Comparison of ENCODE assay signal across 8 cellular contexts in the genomic region with DNA sequence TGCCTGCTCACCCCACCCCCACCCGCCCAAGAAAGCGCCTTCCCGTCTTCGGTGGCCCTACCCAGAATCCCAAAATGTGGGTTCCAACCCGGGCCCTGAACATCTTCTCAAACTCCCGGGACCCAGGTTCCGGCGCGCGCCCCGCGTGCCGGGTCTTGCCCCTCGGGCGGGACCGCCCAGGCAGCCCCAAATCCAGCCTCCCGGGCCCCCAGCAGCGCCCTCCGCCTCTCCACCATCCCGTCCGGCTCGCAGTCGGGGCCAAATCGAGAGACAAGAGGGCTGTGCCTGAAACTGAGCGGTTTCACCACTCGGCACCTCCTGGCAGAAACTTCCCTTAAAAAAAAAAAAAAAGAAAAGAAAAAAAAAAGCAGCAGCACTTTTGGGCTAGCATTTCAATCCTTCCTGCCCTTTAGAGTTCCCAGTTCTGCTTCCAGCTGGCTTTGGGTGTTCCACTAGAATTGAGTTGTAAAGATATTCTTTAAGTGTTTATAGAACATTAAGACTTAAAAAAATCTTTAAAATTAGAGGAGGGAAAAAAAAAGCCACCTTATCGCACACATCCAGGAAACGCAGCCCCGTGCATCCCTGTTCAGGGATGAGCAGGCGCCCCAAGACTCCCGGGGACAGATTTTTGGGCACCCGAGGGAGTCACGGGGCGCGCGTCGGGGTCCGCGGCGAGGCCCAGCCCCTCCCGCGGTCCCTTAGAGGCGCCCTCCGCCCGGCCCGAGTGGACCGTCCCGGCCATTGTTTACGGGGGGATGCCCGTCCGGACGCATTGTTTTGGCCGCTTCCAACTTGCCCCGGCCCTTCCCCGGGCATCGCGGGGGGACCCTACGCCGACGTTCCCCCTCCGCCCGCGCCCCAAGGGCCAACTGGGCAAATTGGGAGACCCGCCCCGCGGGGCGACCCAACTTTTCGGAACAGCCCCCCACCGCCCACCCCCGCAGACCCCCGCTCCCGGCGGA. TPM values are rescaled to one million over a fixed set of nuclear protein-coding genes. Genes with fewer than 3 reads are reported as not detected.
DNase-seq lines count a peak whose midpoint lies in the region; ATAC-seq and TF ChIP-seq lines count a peak whose summit lies in the region.
"Not testable (repeated sequence)": the region's sequence is repeated elsewhere in the genome, so short reads cannot be mapped to it uniquely, and the experiment has no call there.

No MANE protein-coding gene starts in this region.

- H4K8ac ChIP-seq in mesendoderm (ENCODE audit: low read depth, low read length), result peak overlapping the region; percentile 99

- H3K18ac ChIP-seq in mesendoderm (ENCODE audit: low read length), result peak overlapping the region; percentile 100

- not testable (repeated sequence) for H2BK15ac ChIP-seq in mesendoderm (replicated peaks; ENCODE audit: low read depth)

- peak overlapping the region; percentile 82 for H3K4me3 ChIP-seq in HUES48 (ENCODE audit: low read depth, low read length)
- peak overlapping the region; percentile 80 for H3K4me3 ChIP-seq in SU-DHL-6 (ENCODE audit: insufficient read depth, low read length, poor library complexity, severe bottlenecking)
- peak overlapping the region; percentile 80 to 98 (median 90) for H3K4me3 ChIP-seq in esophagus squamous epithelium
- H3K4me3 ChIP-seq in mesendoderm (ENCODE audit: low read length), result peak overlapping the region; percentile 50

- not testable (repeated sequence) for H3K9me2 ChIP-seq in SU-DHL-6 (replicated peaks; ENCODE audit: insufficient read depth, low read length)

- not testable (repeated sequence) for TF ChIP-seq CTCF in C4-2B (conservative IDR thresholded peaks at IDR 0.05); SU-DHL-6 (IDR thresholded peaks at IDR 0.05; ENCODE audit: insufficient read depth, low read length, poor library complexity, severe bottlenecking); esophagus squamous epithelium (IDR thresholded peaks at IDR 0.05)

- H3K79me2 ChIP-seq in SU-DHL-6 (ENCODE audit: insufficient read depth, low read length) (peaks cover 34% of the 10 kb centered on the region), mesendoderm (ENCODE audit: control insufficient read depth, insufficient read depth, low read length) (peaks cover 15% of the 10 kb centered on the region)

- not testable (repeated sequence) for H3K79me1 ChIP-seq in mesendoderm (ENCODE audit: low read length)

- intact Hi-C loops in esophagus squamous epithelium (cut with DNase I), result not testable (repeated sequence)

- ATAC-seq in GM21390 (IDR thresholded peaks at IDR 0.05; ENCODE audit: unreplicated experiment), result peak; percentile 26

- peaks cover 31% of the 10 kb centered on the region for H3F3A ChIP-seq in SU-DHL-6 (ENCODE audit: insufficient read depth)

- H4K5ac ChIP-seq in mesendoderm (ENCODE audit: low read length), result not testable (repeated sequence)

- H3K36me3 ChIP-seq in HUES48 (ENCODE audit: control insufficient read depth, insufficient read depth, low read length); SU-DHL-6 (ENCODE audit: low read length); esophagus squamous epithelium; mesendoderm (ENCODE audit: control insufficient read depth, insufficient read depth, low read length): not testable (repeated sequence)

- H3K23ac ChIP-seq in mesendoderm (ENCODE audit: low read length), result not testable (repeated sequence)

- H3K27ac ChIP-seq in C4-2B (peak overlapping the region; percentile 92), HUES48 (ENCODE audit: low read depth, low read length) (peak overlapping the region; percentile 93), SU-DHL-6 (ENCODE audit: low read depth, low read length) (peak overlapping the region; percentile 83), esophagus squamous epithelium (peak overlapping the region; percentile 99 to 100 (median 100)), mesendoderm (ENCODE audit: low read depth, low read length) (peak overlapping the region; percentile 98)

- DNase-seq in activated naive CD4-positive, alpha-beta T cell treated with Interleukin-2 at 50 U/mL for 16 hours, result peak; percentile 54
- not testable (repeated sequence) for DNase-seq in esophagus squamous epithelium (lab: John Stamatoyannopoulos, UW)
- DNase-seq in mesendoderm, result peak; percentile 66
- peak; percentile 33 to 45 for DNase-seq in stimulated activated CD4-positive, alpha-beta T cell treated with anti-CD3 and anti-CD28 coated beads, Interleukin-4, amount 100 ng/mL, for 48 hours (ENCODE audit: low read depth in 2 of 2)

- peak overlapping the region; percentile 1 for H2BK120ac ChIP-seq in mesendoderm (ENCODE audit: low read depth, low read length)

- H4K20me1 ChIP-seq in SU-DHL-6 (ENCODE audit: low read depth, low read length), result not testable (repeated sequence)

- H3K4me1 ChIP-seq in HUES48 (ENCODE audit: control insufficient read depth, insufficient read depth, low read length) (peaks cover 46% of the 10 kb centered on the region), esophagus squamous epithelium (peaks cover 1 to 78% (median 18%) of the 10 kb centered on the region in 3 donors)
- H3K4me1 ChIP-seq in mesendoderm (ENCODE audit: control insufficient read depth, low read depth, low read length), result not testable (repeated sequence)

- peak overlapping the region; percentile 87 for H3K56ac ChIP-seq in mesendoderm (ENCODE audit: low read length)

- peak overlapping the region; percentile 99 for H3K4ac ChIP-seq in mesendoderm (ENCODE audit: low read depth, low read length)

- peak in 2 of 4 donors; percentile 54 to 55 for TF ChIP-seq POLR2A in esophagus squamous epithelium (IDR thresholded peaks at IDR 0.05)

- H3K4me2 ChIP-seq in SU-DHL-6 (ENCODE audit: low read depth, low read length, poor library complexity, severe bottlenecking), result peak overlapping the region; percentile 79
- not testable (repeated sequence) for H3K4me2 ChIP-seq in mesendoderm (ENCODE audit: low read length)

- not testable (repeated sequence) for H3K27me3 ChIP-seq in HUES48 (ENCODE audit: control insufficient read depth, insufficient read depth, low read length); SU-DHL-6 (ENCODE audit: low read length); esophagus squamous epithelium; mesendoderm (ENCODE audit: insufficient read depth, low read length, poor library complexity)

- peak overlapping the region; percentile 70 for H2BK5ac ChIP-seq in mesendoderm (ENCODE audit: low read length)

- H3K9me3 ChIP-seq in HUES48 (ENCODE audit: control insufficient read depth, insufficient read depth, low read length); SU-DHL-6 (ENCODE audit: insufficient read depth, low read length); esophagus squamous epithelium: not testable (repeated sequence)

- peak overlapping the region; percentile 68 for H2AFZ ChIP-seq in SU-DHL-6 (ENCODE audit: low read depth, low read length, severe bottlenecking)

- H2AK5ac ChIP-seq in mesendoderm (ENCODE audit: low read length), result not testable (repeated sequence)

- H3K9ac ChIP-seq in HUES48 (ENCODE audit: low read depth, low read length) (peak overlapping the region; percentile 92), SU-DHL-6 (ENCODE audit: low read length) (peak overlapping the region; percentile 88), mesendoderm (ENCODE audit: low read length) (peak overlapping the region; percentile 89)

- 0 to 1% methylated on average over 7 to 10 of the region's 73 CpGs for WGBS in esophagus squamous epithelium, 2 donors
- no CpG with 5 or more reads among the region's 73 CpGs for WGBS in mesendoderm (ENCODE audit: extremely low coverage, insufficient coverage, low lambda C conversion rate)

RNA-seq across cellular contexts. Expression of a gene that starts 0.9 kb away (rescaled TPM):
- 10 to 100 TPM; 20.7 to 27.5 (median 22.2) TPM for total RNA-seq in esophagus squamous epithelium
- 22.0 TPM for polyA plus RNA-seq in mesendoderm (2013, experiment 1 of 2)
- polyA plus RNA-seq in mesendoderm (2013, experiment 2 of 2), result 21.5 TPM
